ENCODE assay signal across 28 cellular contexts in the genomic region with DNA sequence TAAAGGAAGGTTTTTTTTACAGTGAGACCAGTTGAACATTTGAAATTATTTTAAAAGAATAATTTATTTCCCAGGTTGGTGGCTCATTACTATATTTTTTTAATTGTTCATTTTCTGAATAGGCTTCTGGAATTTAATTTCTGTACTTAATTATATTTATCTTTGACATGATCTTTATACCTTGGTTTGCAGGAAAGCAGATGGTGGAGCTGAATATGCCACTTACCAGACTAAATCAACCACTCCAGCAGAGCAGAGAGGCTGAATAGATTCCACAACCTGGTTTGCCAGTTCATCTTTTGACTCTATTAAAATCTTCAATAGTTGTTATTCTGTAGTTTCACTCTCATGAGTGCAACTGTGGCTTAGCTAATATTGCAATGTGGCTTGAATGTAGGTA.
"Had no signal": no experiment of that assay in that cellular context is flagged by ENCODE, and none has a peak within 500 bp of the region (broad histone marks: within the 10 kb centered on the region; RNA-seq: fewer than 3 reads in every experiment).

No MANE protein-coding gene starts in this region.

- H3K4me1 ChIP-seq: breast epithelium, thyroid gland had no signal

- H3K27ac Mint-ChIP-seq: activated CD4-positive, alpha-beta memory T cell treated with anti-CD3 and anti-CD28 coated beads, Interleukin-2, amount 10 ng/mL, durations not matched to agents 7 days and 5 days; activated naive CD8-positive, alpha-beta T cell treated with anti-CD3 and anti-CD28 coated beads, Interleukin-2, amount 10 ng/mL, durations not matched to agents 7 days and 5 days; activated T-helper 1 cell treated with anti-CD3 and anti-CD28 coated beads, Interleukin-12 subunit alpha, Interleukin-12 subunit beta, Interleukin-2, Interleukin-4 antibody, amounts not matched to agents 30 ng/mL and 10 ng/mL and 1 ng/mL, durations not matched to agents 14 hours and 24 hours and 36 hours; natural killer cell; progenitor cell of endocrine pancreas had no signal

- H3K36me3 ChIP-seq: breast epithelium, thyroid gland had no signal

- H3K4me2 ChIP-seq: hepatocyte had no signal

- H3K36me3 Mint-ChIP-seq: natural killer cell had no signal

- H2AFZ ChIP-seq: hepatocyte had no signal

- H3K27ac ChIP-seq: breast epithelium, hepatocyte, left lung, right atrium auricular region, spleen, thyroid gland, upper lobe of right lung had no signal

- H3K27me3 Mint-ChIP-seq: activated CD4-positive, alpha-beta memory T cell treated with anti-CD3 and anti-CD28 coated beads, Interleukin-2, amount 10 ng/mL, durations not matched to agents 7 days and 5 days; activated naive CD8-positive, alpha-beta T cell treated with anti-CD3 and anti-CD28 coated beads, Interleukin-2, amount 10 ng/mL, durations not matched to agents 7 days and 5 days; central memory CD8-positive, alpha-beta T cell; effector memory CD8-positive, alpha-beta T cell; progenitor cell of endocrine pancreas had no signal

- ATAC-seq: effector memory CD8-positive, alpha-beta T cell; esophagus mucosa; left lung; natural killer cell; upper lobe of right lung had no signal

- H3K9me3 Mint-ChIP-seq: activated CD4-positive, alpha-beta memory T cell treated with anti-CD3 and anti-CD28 coated beads, Interleukin-2, amount 10 ng/mL, durations not matched to agents 7 days and 5 days; activated naive CD8-positive, alpha-beta T cell treated with anti-CD3 and anti-CD28 coated beads, Interleukin-2, amount 10 ng/mL, durations not matched to agents 7 days and 5 days; activated T-helper 1 cell treated with anti-CD3 and anti-CD28 coated beads, Interleukin-12 subunit alpha, Interleukin-12 subunit beta, Interleukin-2, Interleukin-4 antibody, amounts not matched to agents 30 ng/mL and 10 ng/mL and 1 ng/mL, durations not matched to agents 14 hours and 24 hours and 36 hours; central memory CD8-positive, alpha-beta T cell; effector memory CD8-positive, alpha-beta T cell; natural killer cell had no signal

- H3K4me3 Mint-ChIP-seq: activated CD4-positive, alpha-beta memory T cell treated with anti-CD3 and anti-CD28 coated beads, Interleukin-2, amount 10 ng/mL, durations not matched to agents 7 days and 5 days; activated naive CD8-positive, alpha-beta T cell treated with anti-CD3 and anti-CD28 coated beads, Interleukin-2, amount 10 ng/mL, durations not matched to agents 7 days and 5 days; activated T-helper 1 cell treated with anti-CD3 and anti-CD28 coated beads, Interleukin-12 subunit alpha, Interleukin-12 subunit beta, Interleukin-2, Interleukin-4 antibody, amounts not matched to agents 30 ng/mL and 10 ng/mL and 1 ng/mL, durations not matched to agents 14 hours and 24 hours and 36 hours; central memory CD8-positive, alpha-beta T cell; effector memory CD8-positive, alpha-beta T cell; natural killer cell had no signal

- H3K27me3 ChIP-seq: breast epithelium, dorsolateral prefrontal cortex, hepatocyte, left lung, right atrium auricular region, spleen, thyroid gland, upper lobe of right lung had no signal

- H3K4me3 ChIP-seq: breast epithelium, dorsolateral prefrontal cortex, hepatocyte, left lung, lung, right atrium auricular region, spleen, thyroid gland, upper lobe of right lung had no signal

- DNase-seq: activated CD4-positive, alpha-beta memory T cell treated with anti-CD3 and anti-CD28 coated beads, Interleukin-2, amount 10 ng/mL, durations not matched to agents 7 days and 5 days; activated CD4-positive, alpha-beta T cell treated with anti-CD3 and anti-CD28 coated beads for 48 hours; activated CD4-positive, CD25-positive, alpha-beta regulatory T cell; activated gamma-delta T cell treated with Interleukin-2 at 50 U/mL for 16 hours; activated naive CD8-positive, alpha-beta T cell treated with anti-CD3 and anti-CD28 coated beads, Interleukin-2, amount 10 ng/mL, durations not matched to agents 7 days and 5 days; amniotic stem cell; dorsolateral prefrontal cortex; effector memory CD8-positive, alpha-beta T cell; foreskin melanocyte; glutamatergic neuron; kidney glomerular epithelial cell; left lung; natural killer cell; spleen; stimulated activated CD4-positive, alpha-beta T cell treated with anti-CD3 and anti-CD28 coated beads, Interleukin-4, amount 100 ng/mL, for 24 hours; stimulated activated naive CD4-positive, alpha-beta T cell treated with Interleukin-2 at 50 U/mL for 16 hours; T-helper 1 cell; T-helper 9 cell; thyroid gland; upper lobe of right lung had no signal
